Comparison of ENCODE assay signal across 8 cellular contexts in the genomic region with DNA sequence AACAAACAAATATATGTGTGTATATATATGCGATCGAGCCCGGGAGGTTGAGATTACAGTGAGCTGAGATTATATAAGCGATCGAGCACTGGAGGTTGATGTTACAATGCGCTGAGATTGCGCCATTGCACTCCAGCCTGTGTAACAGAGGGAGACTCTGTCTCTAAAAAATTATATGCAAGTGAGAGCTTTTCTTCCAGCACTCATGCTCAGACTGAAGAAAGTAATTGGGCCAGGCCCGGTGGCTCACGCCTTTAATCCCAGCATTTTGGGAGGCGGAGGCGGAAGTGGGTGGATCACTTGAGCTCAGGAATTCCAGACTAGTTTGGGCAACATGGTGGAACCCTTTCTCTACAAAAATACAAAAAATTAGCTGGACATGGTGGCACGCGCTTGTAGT.
DNase-seq lines count a peak whose midpoint lies in the region; TF ChIP-seq lines count a peak whose summit lies in the region.
"Not testable (repeated sequence)": the region's sequence is repeated elsewhere in the genome, so short reads cannot be mapped to it uniquely, and the experiment has no call there.

No MANE protein-coding gene starts in this region.

- H3K4me3 ChIP-seq in HL-60 (replicated peaks; ENCODE audit: insufficient read depth, low read length) = peak overlapping the region; percentile 13
- peak overlapping the region; percentile 95; the same call in 1 of the 2 replicates for H3K4me3 ChIP-seq in SJCRH30
- not testable (repeated sequence) for H3K4me3 ChIP-seq in endodermal cell (ENCODE audit: low read length)
- H3K4me3 ChIP-seq in iPS-15b (ENCODE audit: low read depth, low read length) = peak overlapping the region; percentile 32
- peak overlapping the region; percentile 67 for H3K4me3 ChIP-seq in neural cell (ENCODE audit: low read length)

- H3K36me3 Mint-ChIP-seq in activated naive CD8-positive, alpha-beta T cell = not testable (repeated sequence)
- peaks cover 12% of the 10 kb centered on the region for H3K36me3 Mint-ChIP-seq in endodermal cell (ENCODE audit: low read depth)
- H3K36me3 Mint-ChIP-seq in stimulated activated naive CD8-positive, alpha-beta T cell treated with anti-CD3 and anti-CD28 coated beads, Interleukin-15, Interleukin-2, amounts not matched to agents 100 ng/mL and 50 ng/mL, for 24 hours (ENCODE audit: low read depth) = peaks cover 16% of the 10 kb centered on the region

- 93 to 95% methylated on average over 8 to 13 of the region's 13 CpGs for WGBS in endodermal cell (ENCODE audit: insufficient coverage in 1 of 2, insufficient read length in 1 of 2), 2 experiments

- H3K9ac ChIP-seq in endodermal cell (ENCODE audit: extremely low read depth, low read length, poor library complexity, severe bottlenecking); iPS-15b (ENCODE audit: low read depth, low read length); neural cell (ENCODE audit: low read length): not testable (repeated sequence)

- H3K9me3 ChIP-seq in SJCRH30 (replicated peaks); endodermal cell (ENCODE audit: control insufficient read depth, low read length); iPS-15b (ENCODE audit: control insufficient read depth, insufficient read depth, low read length); neural cell (ENCODE audit: low read length): not testable (repeated sequence)

- H2AFZ ChIP-seq in neural cell (ENCODE audit: low read depth, low read length) = not testable (repeated sequence)

- H3K27ac ChIP-seq in C4-2B = peak overlapping the region; percentile 78
- H3K27ac ChIP-seq in HL-60 (replicated peaks); SJCRH30; endodermal cell (ENCODE audit: low read depth, low read length); neural cell (ENCODE audit: low read length): not testable (repeated sequence)

- not testable (repeated sequence) for TF ChIP-seq RAD21 in neural cell (conservative IDR thresholded peaks at IDR 0.05)

- not testable (repeated sequence) for H3K4me2 ChIP-seq in neural cell (ENCODE audit: low read length)

- peak overlapping the region; percentile 98 for H3K4me3 Mint-ChIP-seq in activated naive CD8-positive, alpha-beta T cell
- H3K4me3 Mint-ChIP-seq in endodermal cell = peak overlapping the region; percentile 93
- peak overlapping the region; percentile 94 for H3K4me3 Mint-ChIP-seq in stimulated activated naive CD8-positive, alpha-beta T cell treated with anti-CD3 and anti-CD28 coated beads, Interleukin-15, Interleukin-2, amounts not matched to agents 100 ng/mL and 50 ng/mL, for 24 hours

- H3K27ac Mint-ChIP-seq in activated naive CD8-positive, alpha-beta T cell = not testable (repeated sequence)
- peak overlapping the region; percentile 61 for H3K27ac Mint-ChIP-seq in endodermal cell
- peak overlapping the region; percentile 98 for H3K27ac Mint-ChIP-seq in stimulated activated naive CD8-positive, alpha-beta T cell treated with anti-CD3 and anti-CD28 coated beads, Interleukin-15, Interleukin-2, amounts not matched to agents 100 ng/mL and 50 ng/mL, for 24 hours

- TF ChIP-seq CTCF in C4-2B (conservative IDR thresholded peaks at IDR 0.05); HL-60 (IDR thresholded peaks at IDR 0.05; ENCODE audit: insufficient read depth, low read length); endodermal cell (conservative IDR thresholded peaks at IDR 0.05); neural cell (IDR thresholded peaks at IDR 0.05; ENCODE audit: poor library complexity, severe bottlenecking): not testable (repeated sequence)

- H3K4me1 ChIP-seq in SJCRH30; endodermal cell (ENCODE audit: control insufficient read depth, insufficient read depth, low read length); iPS-15b (ENCODE audit: control insufficient read depth, insufficient read depth, low read length): not testable (repeated sequence)

- not testable (repeated sequence) for H3K9me3 Mint-ChIP-seq in activated naive CD8-positive, alpha-beta T cell (ENCODE audit: low read depth); endodermal cell; stimulated activated naive CD8-positive, alpha-beta T cell treated with anti-CD3 and anti-CD28 coated beads, Interleukin-15, Interleukin-2, amounts not matched to agents 100 ng/mL and 50 ng/mL, for 24 hours

- not testable (repeated sequence) for H3K27me3 ChIP-seq in HL-60 (ENCODE audit: insufficient read depth, poor library complexity, severe bottlenecking); SJCRH30; endodermal cell (ENCODE audit: control insufficient read depth, insufficient read depth, low read length, poor library complexity, severe bottlenecking); iPS-15b (ENCODE audit: control insufficient read depth, insufficient read depth, low read length); neural cell (ENCODE audit: insufficient read depth, low read depth, low read length)

- TF ChIP-seq EP300 in neural cell (conservative IDR thresholded peaks at IDR 0.05; ENCODE audit: poor library complexity, severe bottlenecking) = not testable (repeated sequence)

- DNase-seq in HL-60 (ENCODE audit: low read depth in 1 of 2, low spot score in 1 of 2) = peak in 1 of 2 experiments; percentile 54
- DNase-seq in SJCRH30, endodermal cell: not testable (repeated sequence)

- H4K20me1 ChIP-seq in neural cell (ENCODE audit: insufficient read depth) = not testable (repeated sequence)

- H3K79me2 ChIP-seq in neural cell (replicated peaks; ENCODE audit: insufficient read depth, low read length) = not testable (repeated sequence)

- not testable (repeated sequence) for H3K9me2 ChIP-seq in neural cell (ENCODE audit: insufficient read depth, low read length)

- H3F3A ChIP-seq in neural cell (ENCODE audit: insufficient read depth, low read length, poor library complexity, severe bottlenecking) = not testable (repeated sequence)

- H3K4me1 Mint-ChIP-seq in activated naive CD8-positive, alpha-beta T cell (ENCODE audit: low read depth); endodermal cell; stimulated activated naive CD8-positive, alpha-beta T cell treated with anti-CD3 and anti-CD28 coated beads, Interleukin-15, Interleukin-2, amounts not matched to agents 100 ng/mL and 50 ng/mL, for 24 hours (ENCODE audit: low read depth): not testable (repeated sequence)

- not testable (repeated sequence) for H3K36me3 ChIP-seq in SJCRH30; endodermal cell (ENCODE audit: control insufficient read depth, insufficient read depth, low read length); iPS-15b (ENCODE audit: control insufficient read depth, insufficient read depth, low read length); neural cell (ENCODE audit: insufficient read depth, low read length)

- not testable (repeated sequence) for H3K27me3 Mint-ChIP-seq in activated naive CD8-positive, alpha-beta T cell; endodermal cell (ENCODE audit: insufficient read depth); stimulated activated naive CD8-positive, alpha-beta T cell treated with anti-CD3 and anti-CD28 coated beads, Interleukin-15, Interleukin-2, amounts not matched to agents 100 ng/mL and 50 ng/mL, for 24 hours
